8 cellular contexts compared by ENCODE assay signal in the genomic region with DNA sequence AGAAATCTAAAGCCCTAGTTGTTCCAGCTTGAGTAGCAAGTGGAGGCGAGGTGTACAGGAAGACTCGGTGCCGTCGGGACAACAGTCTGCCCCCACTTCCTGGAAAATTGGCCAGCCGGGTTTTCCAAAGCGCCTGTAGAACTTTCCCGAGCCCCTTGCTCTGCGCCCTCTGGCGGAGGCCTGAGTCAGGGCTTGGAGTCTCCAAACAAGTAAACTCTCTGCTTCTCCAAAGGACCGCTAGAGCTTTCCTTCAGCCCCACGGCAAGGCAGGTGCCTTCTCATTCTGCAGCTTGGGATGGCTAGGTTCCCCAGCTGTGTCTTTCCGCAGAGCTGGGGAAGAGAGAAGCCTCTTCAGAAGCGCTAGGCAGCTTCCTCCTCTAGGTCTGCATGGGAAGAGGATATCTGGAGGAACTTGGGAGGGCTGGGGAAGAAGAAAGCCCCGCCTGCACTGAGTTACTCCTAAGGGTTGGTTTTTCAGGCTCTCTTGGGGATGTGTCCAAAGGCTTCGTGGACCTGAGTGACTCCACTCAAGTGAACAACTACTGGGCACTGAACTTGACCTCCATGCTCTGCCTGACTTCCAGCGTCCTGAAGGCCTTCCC. TPM values are rescaled to one million over a fixed set of nuclear protein-coding genes. Genes with fewer than 3 reads are reported as not detected.
DNase-seq lines count a peak whose midpoint lies in the region; ATAC-seq, FAIRE-seq and TF ChIP-seq lines count a peak whose summit lies in the region.

No MANE protein-coding gene starts in this region.

- H3K4ac ChIP-seq in mesendoderm (ENCODE audit: low read depth, low read length) = no peak overlapping the region

- H3K27me3 Mint-ChIP-seq in activated CD8-positive, alpha-beta T cell treated with anti-CD3 and anti-CD28 coated beads, Interleukin-2, amount 10 ng/mL, durations not matched to agents 7 days and 5 days (ENCODE audit: low read depth) = peaks cover 39% of the 10 kb centered on the region

- H3K18ac ChIP-seq in mesendoderm (ENCODE audit: low read length) = peak overlapping the region; percentile 47

- no peak overlapping the region for H3K27ac Mint-ChIP-seq in activated CD8-positive, alpha-beta T cell treated with anti-CD3 and anti-CD28 coated beads, Interleukin-2, amount 10 ng/mL, durations not matched to agents 7 days and 5 days

- no peak overlapping the region for H4K5ac ChIP-seq in mesendoderm (ENCODE audit: low read length)

- H3K79me2 ChIP-seq in endothelial cell of umbilical vein (ENCODE audit: control insufficient read depth, insufficient read depth, low read length) (no peaks in the 10 kb centered on the region), mesendoderm (ENCODE audit: control insufficient read depth, insufficient read depth, low read length) (no peaks in the 10 kb centered on the region)

- peak overlapping the region; percentile 54 to 81 (median 73) for H3K4me3 ChIP-seq in endothelial cell of umbilical vein (replicated peaks in 1 of 3; ENCODE audit: insufficient read depth in 1 of 3, low read depth in 1 of 3, low read length in 3 of 3)
- H3K4me3 ChIP-seq in mesendoderm (ENCODE audit: low read length) = peak overlapping the region; percentile 55

- POLR2A ChIA-PET in activated CD8-positive, alpha-beta T cell treated with anti-CD3 and anti-CD28 coated beads, Interleukin-2, amount 10 ng/mL, durations not matched to agents 7 days and 5 days (lab: Charles Lee) = no interaction called here
- POLR2A ChIA-PET in endothelial cell of umbilical vein (lab: Charles Lee) = no interaction called here

- no CpG with 5 or more reads among the region's 16 CpGs for WGBS in mesendoderm (ENCODE audit: extremely low coverage, insufficient coverage, low lambda C conversion rate)

- H3K9ac ChIP-seq in endothelial cell of umbilical vein (replicated peaks; ENCODE audit: extremely low read depth, insufficient read depth, low read length) = peak overlapping the region; percentile 77
- peak overlapping the region; percentile 70 for H3K9ac ChIP-seq in mesendoderm (ENCODE audit: low read length)

- H2BK120ac ChIP-seq in mesendoderm (ENCODE audit: low read depth, low read length) = no peak overlapping the region

- H3K79me1 ChIP-seq in mesendoderm (ENCODE audit: low read length) = no peaks in the 10 kb centered on the region

- no peak overlapping the region for H2BK15ac ChIP-seq in mesendoderm (replicated peaks; ENCODE audit: low read depth)

- intact Hi-C loops in endothelial cell of umbilical vein (cut with micrococcal nuclease) = loop anchor here (1.0 to 2.0 kb wide), 2 partner anchors 31 to 117 kb away; no protein-coding TSS in a partner anchor

- H3K4me3 Mint-ChIP-seq in activated CD8-positive, alpha-beta T cell treated with anti-CD3 and anti-CD28 coated beads, Interleukin-2, amount 10 ng/mL, durations not matched to agents 7 days and 5 days = peak overlapping the region; percentile 65

- BruUV-seq in endothelial cell of umbilical vein (replicated peaks; lab: Mats Ljungman, UMichigan) = no TSS peak

- DNase-seq in NCI-H748 (lab: John Stamatoyannopoulos, UW; ENCODE audit: unreplicated experiment) (peak; percentile 83), endothelial cell of umbilical vein (ENCODE audit: low read depth, low spot score) (peak; percentile 84), mesendoderm (peak; percentile 95)
- DNase-seq in activated CD8-positive, alpha-beta T cell treated with anti-CD3 and anti-CD28 coated beads, Interleukin-2, amount 10 ng/mL, durations not matched to agents 7 days and 5 days = peak; percentile 63
- DNase-seq in stimulated activated CD8-positive, alpha-beta memory T cell treated with anti-CD3 and anti-CD28 coated beads, Interleukin-15, amount 100 ng/mL, for 1 hour (ENCODE audit: low read depth) = peak; percentile 25

- H3K4me1 ChIP-seq in endothelial cell of umbilical vein (ENCODE audit: control insufficient read depth, extremely low read depth, insufficient read depth, low read length) (peaks cover 13% of the 10 kb centered on the region), mesendoderm (ENCODE audit: control insufficient read depth, low read depth, low read length) (no peaks in the 10 kb centered on the region)

- dilution Hi-C loops in endothelial cell of umbilical vein (cut with MboI; ENCODE audit: extremely low pct_ligation_motif_present, low sequenced_read_pairs) = no loop called here

- H2AK5ac ChIP-seq in mesendoderm (ENCODE audit: low read length) = no peak overlapping the region

- H3K23ac ChIP-seq in mesendoderm (ENCODE audit: low read length) = no peak overlapping the region

- no peak overlapping the region for H2BK5ac ChIP-seq in mesendoderm (ENCODE audit: low read length)

- no peak overlapping the region for H4K8ac ChIP-seq in mesendoderm (ENCODE audit: low read depth, low read length)

- H3K36me3 Mint-ChIP-seq in activated CD8-positive, alpha-beta T cell treated with anti-CD3 and anti-CD28 coated beads, Interleukin-2, amount 10 ng/mL, durations not matched to agents 7 days and 5 days (ENCODE audit: low read depth) = no peaks in the 10 kb centered on the region

- ATAC-seq in GM19397 (IDR thresholded peaks at IDR 0.05; ENCODE audit: unreplicated experiment) (peak; percentile 33), HG03558 (IDR thresholded peaks at IDR 0.05; ENCODE audit: extremely low read depth, unreplicated experiment) (peak; percentile 4)
- ATAC-seq in activated CD8-positive, alpha-beta T cell treated with anti-CD3 and anti-CD28 coated beads, Interleukin-2, amount 10 ng/mL, durations not matched to agents 7 days and 5 days = peak; percentile 50

- TF ChIP-seq CTCF in C4-2B (conservative IDR thresholded peaks at IDR 0.05) (peak; percentile 85), endothelial cell of umbilical vein (IDR thresholded peaks at IDR 0.05; ENCODE audit: extremely low read depth in 1 of 2, insufficient read depth in 1 of 2, low read depth in 1 of 2, low read length in 2 of 2) (peak; percentile 97 to 99)

- no peaks in the 10 kb centered on the region for H3K9me1 ChIP-seq in endothelial cell of umbilical vein (replicated peaks; ENCODE audit: control insufficient read depth, extremely low read depth, insufficient read depth, low read length)

- no peaks in the 10 kb centered on the region for H3K27me3 ChIP-seq in endothelial cell of umbilical vein (ENCODE audit: control insufficient read depth in 2 of 2, insufficient read depth in 2 of 2, low read length in 2 of 2)
- H3K27me3 ChIP-seq in mesendoderm (ENCODE audit: insufficient read depth, low read length, poor library complexity) = peaks cover 4% of the 10 kb centered on the region

- H3K36me3 ChIP-seq in endothelial cell of umbilical vein (ENCODE audit: control insufficient read depth in 2 of 2, extremely low read depth in 1 of 2, insufficient read depth in 2 of 2, low read length in 2 of 2) = peaks cover 0 to 9% of the 10 kb centered on the region in 2 experiments
- no peaks in the 10 kb centered on the region for H3K36me3 ChIP-seq in mesendoderm (ENCODE audit: control insufficient read depth, insufficient read depth, low read length)

- FAIRE-seq in endothelial cell of umbilical vein (lab: Jason Lieb, UNC) = peak; percentile 96

- H3K56ac ChIP-seq in mesendoderm (ENCODE audit: low read length) = peak overlapping the region; percentile 84

- CTCF ChIA-PET in activated CD8-positive, alpha-beta T cell treated with anti-CD3 and anti-CD28 coated beads, Interleukin-2, amount 10 ng/mL, durations not matched to agents 7 days and 5 days (lab: Charles Lee) = interaction anchor here (0.7 to 3.2 kb wide), 17 partner anchors 20 to 305 kb away, joined by 3 to 18 read pairs (median 5); a partner anchor contains a TSS
- CTCF ChIA-PET in endothelial cell of umbilical vein (lab: Charles Lee) = interaction anchor here (0.8 to 3.1 kb wide), 29 partner anchors 8 to 1358 kb away, joined by 3 to 32 read pairs (median 5); a partner anchor contains a TSS

- H2AFZ ChIP-seq in endothelial cell of umbilical vein (ENCODE audit: low read depth, low read length) = peak overlapping the region; percentile 98

- H3K4me2 ChIP-seq in endothelial cell of umbilical vein (ENCODE audit: insufficient read depth, low read length) = peak overlapping the region; percentile 91
- H3K4me2 ChIP-seq in mesendoderm (ENCODE audit: low read length) = peak overlapping the region; percentile 78

- no peaks in the 10 kb centered on the region for H3K9me3 Mint-ChIP-seq in activated CD8-positive, alpha-beta T cell treated with anti-CD3 and anti-CD28 coated beads, Interleukin-2, amount 10 ng/mL, durations not matched to agents 7 days and 5 days (ENCODE audit: insufficient read depth)

- no peaks in the 10 kb centered on the region for H3K9me3 ChIP-seq in endothelial cell of umbilical vein (replicated peaks; ENCODE audit: control insufficient read depth, insufficient read depth, low read length)

- H3K4me1 Mint-ChIP-seq in activated CD8-positive, alpha-beta T cell treated with anti-CD3 and anti-CD28 coated beads, Interleukin-2, amount 10 ng/mL, durations not matched to agents 7 days and 5 days (ENCODE audit: low read depth) = peaks cover 2% of the 10 kb centered on the region

- no peak for TF ChIP-seq POLR2A in endothelial cell of umbilical vein (IDR thresholded peaks at IDR 0.05; ENCODE audit: low read depth, low read length)

- H3K27ac ChIP-seq in C4-2B (peak overlapping the region; percentile 96), endothelial cell of umbilical vein (ENCODE audit: insufficient read depth, low read depth, low read length) (peak overlapping the region; percentile 74), mesendoderm (ENCODE audit: low read depth, low read length) (no peak overlapping the region)

- H4K20me1 ChIP-seq in endothelial cell of umbilical vein (replicated peaks; ENCODE audit: control insufficient read depth, extremely low read depth, insufficient read depth, low read length) = no peaks in the 10 kb centered on the region

RNA-seq across cellular contexts. Expression of a gene that starts 0.7 kb away (rescaled TPM):
- under 1 TPM; 0.65 to 0.79 TPM for total RNA-seq in activated CD8-positive, alpha-beta T cell treated with anti-CD3 and anti-CD28 coated beads, Interleukin-2, amount 10 ng/mL, durations not matched to agents 7 days and 5 days
- 26.3 and 27.6 TPM in 2 replicates for total RNA-seq in endothelial cell of umbilical vein
- 18.1 and 22.0 TPM in 2 replicates for polyA plus RNA-seq in endothelial cell of umbilical vein
- polyA plus RNA-seq in endothelial cell of umbilical vein (2011; cell fraction: cytosol; rRNA removed) = 28.4 and 29.2 TPM in 2 replicates
- polyA plus RNA-seq in endothelial cell of umbilical vein (2011; cell fraction: nucleus; rRNA removed) = 10.2 and 11.0 TPM in 2 replicates
- 47.9 and 52.8 TPM in 2 replicates for polyA plus RNA-seq in endothelial cell of umbilical vein (2012)
- polyA minus RNA-seq in endothelial cell of umbilical vein = 13.4 and 15.0 TPM in 2 replicates
- polyA minus RNA-seq in endothelial cell of umbilical vein (2011; cell fraction: cytosol; rRNA and poly(A)+ RNA removed) = 17.0 TPM
- polyA minus RNA-seq in endothelial cell of umbilical vein (2011; cell fraction: nucleus; rRNA and poly(A)+ RNA removed) = 1.5 and 1.7 TPM in 2 replicates
- polyA plus RNA-seq in mesendoderm (2013, experiment 1 of 2) = 2.6 TPM
- polyA plus RNA-seq in mesendoderm (2013, experiment 2 of 2) = 2.6 TPM

RNA-seq across cellular contexts. Expression of a gene that starts 29.4 kb away (rescaled TPM):
- total RNA-seq in activated CD8-positive, alpha-beta T cell treated with anti-CD3 and anti-CD28 coated beads, Interleukin-2, amount 10 ng/mL, durations not matched to agents 7 days and 5 days = not detected
- not detected in 2 replicates for total RNA-seq in endothelial cell of umbilical vein
- not detected in 2 replicates for polyA plus RNA-seq in endothelial cell of umbilical vein
- not detected in 2 replicates for polyA plus RNA-seq in endothelial cell of umbilical vein (2011; cell fraction: cytosol; rRNA removed)
- not detected in 2 replicates for polyA plus RNA-seq in endothelial cell of umbilical vein (2011; cell fraction: nucleus; rRNA removed)
- polyA plus RNA-seq in endothelial cell of umbilical vein (2012) = not detected in 2 replicates
- polyA minus RNA-seq in endothelial cell of umbilical vein = not detected in 2 replicates
- polyA minus RNA-seq in endothelial cell of umbilical vein (2011; cell fraction: cytosol; rRNA and poly(A)+ RNA removed) = not detected
- polyA minus RNA-seq in endothelial cell of umbilical vein (2011; cell fraction: nucleus; rRNA and poly(A)+ RNA removed) = not detected in 2 replicates
- polyA plus RNA-seq in mesendoderm (2013, experiment 1 of 2) = 0.15 TPM
- polyA plus RNA-seq in mesendoderm (2013, experiment 2 of 2) = 0.35 TPM

Comparison
In these comparisons a context has a peak if more than half of its experiments do, and no peak if none do; other contexts are left out.
1. DNase-seq: peak in every context shown above with its lines; median percentile 95 in mesendoderm; 84 in endothelial cell of umbilical vein; 83 in NCI-H748; 63 in activated CD8-positive, alpha-beta T cell treated with anti-CD3 and anti-CD28 coated beads, Interleukin-2, amount 10 ng/mL, durations not matched to agents 7 days and 5 days; 25 in stimulated activated CD8-positive, alpha-beta memory T cell treated with anti-CD3 and anti-CD28 coated beads, Interleukin-15, amount 100 ng/mL, for 1 hour.
2. RNA of a gene that starts 0.7 kb away (total RNA-seq): 26.3 to 27.6 TPM in endothelial cell of umbilical vein; 0.65 to 0.79 TPM in activated CD8-positive, alpha-beta T cell treated with anti-CD3 and anti-CD28 coated beads, Interleukin-2, amount 10 ng/mL, durations not matched to agents 7 days and 5 days; every median in the first group is over 10 times any median in the second.
3. Peak in every context shown above with its lines, with median percentiles within 50 percentile points of each other: ATAC-seq.